In genomic region chr3:128237348-128238099, GRCh38 we compare ENCODE assay signal across 17 cellular contexts.
DNase-seq lines count a peak whose midpoint lies in the region; ATAC-seq and TF ChIP-seq lines count a peak whose summit lies in the region.
"Had no signal": no experiment of that assay in that cellular context is flagged by ENCODE, and none has a peak within 500 bp of the region (broad histone marks: within the 10 kb centered on the region; RNA-seq: fewer than 3 reads in every experiment).

No MANE protein-coding gene starts in this region.

- no peak for ATAC-seq in CD4-positive, alpha-beta T cell (ENCODE audit: poor library complexity)
- ATAC-seq: T-helper 17 cell had no signal

- H3K27me3 Mint-ChIP-seq in CD4-positive, alpha-beta T cell, result no peaks in the 10 kb centered on the region
- H3K27me3 Mint-ChIP-seq in mesothelial cell of epicardium (ENCODE audit: low read depth), result no peaks in the 10 kb centered on the region
- H3K27me3 Mint-ChIP-seq: activated CD4-positive, alpha-beta T cell treated with anti-CD3 and anti-CD28 coated beads, Interleukin-2, amount 10 ng/mL, durations not matched to agents 24 days and 14 days; activated naive CD8-positive, alpha-beta T cell; T-helper 17 cell had no signal

- no peak overlapping the region for H2AFZ ChIP-seq in SK-N-SH (ENCODE audit: low read depth)

- 0 out of 2 replicates have a peak, but pooled peaks cover 9% of the 10 kb centered on the region for H4K20me1 ChIP-seq in SK-N-SH (ENCODE audit: insufficient read depth)

- no peaks in the 10 kb centered on the region for H3K36me3 Mint-ChIP-seq in CD4-positive, alpha-beta T cell (ENCODE audit: low read depth)
- no peaks in the 10 kb centered on the region for H3K36me3 Mint-ChIP-seq in mesothelial cell of epicardium
- H3K36me3 Mint-ChIP-seq: activated naive CD8-positive, alpha-beta T cell had no signal

- H3K4me2 ChIP-seq in SK-N-SH, result peak overlapping the region; percentile 13; the same call in 1 of the 2 replicates

- TF ChIP-seq EP300 in SK-N-SH (IDR thresholded peaks at IDR 0.05; ENCODE audit: borderline replicate concordance in 1 of 2, low read depth in 1 of 2, low read length in 1 of 2), result peak in 1 of 2 experiments; percentile 97; a peak in 2 of 4 replicates

- peak; percentile 30; the same call in 1 of the 2 replicates for TF ChIP-seq RAD21 in SK-N-SH (IDR thresholded peaks at IDR 0.05; ENCODE audit: low read length)

- no peak overlapping the region for H3K4me3 ChIP-seq in SK-N-SH (ENCODE audit: low read depth in 2 of 2, low read length in 1 of 2)
- H3K4me3 ChIP-seq: psoas muscle, SJSA1, suprapubic skin had no signal

- H3K9me2 ChIP-seq in SK-N-SH, result no peaks in the 10 kb centered on the region

- no peak for DNase-seq in CD4-positive, alpha-beta T cell
- peak; percentile 17 for DNase-seq in NCI-H1105 treated with DMSO at 0.1 percent for 48 hours (lab: John Stamatoyannopoulos, UW)
- DNase-seq in SK-N-SH, result peak; percentile 81
- no peak for DNase-seq in mesothelial cell of epicardium (ENCODE audit: low spot score in 2 of 2, unreplicated experiment in 2 of 2)
- no peak for DNase-seq in germinal center (ENCODE audit: low spot score)
- no peak for DNase-seq in HCEC 1CT
- DNase-seq in activated CD4-positive, CD25-positive, alpha-beta regulatory T cell (lab: John Stamatoyannopoulos, UW), result no peak
- DNase-seq: activated CD4-positive, alpha-beta T cell treated with anti-CD3 and anti-CD28 coated beads, Interleukin-2, amount 10 ng/mL, durations not matched to agents 24 days and 14 days; effector CD8-positive, alpha-beta T cell; Karpas-422; left ventricle myocardium superior; OCI-M1; psoas muscle; T-helper 17 cell had no signal

- intact Hi-C loops in CD4-positive, alpha-beta T cell (cut with DNase I, micrococcal nuclease), result no loop called here

- no peaks in the 10 kb centered on the region for H3K9me3 ChIP-seq in CD4-positive, alpha-beta T cell (ENCODE audit: control insufficient read depth, low read length)
- no peaks in the 10 kb centered on the region for H3K9me3 ChIP-seq in SK-N-SH
- H3K9me3 ChIP-seq: psoas muscle, SJSA1, suprapubic skin had no signal

- H3K4me1 Mint-ChIP-seq in CD4-positive, alpha-beta T cell (ENCODE audit: low read depth), result peaks cover 39% of the 10 kb centered on the region
- H3K4me1 Mint-ChIP-seq in mesothelial cell of epicardium, result peaks cover 55% of the 10 kb centered on the region
- H3K4me1 Mint-ChIP-seq: activated CD4-positive, alpha-beta T cell treated with anti-CD3 and anti-CD28 coated beads, Interleukin-2, amount 10 ng/mL, durations not matched to agents 24 days and 14 days had no signal

- POLR2A ChIA-PET in CD4-positive, alpha-beta T cell (lab: Charles Lee), result no interaction called here
- POLR2A ChIA-PET in SK-N-SH (lab: Yijun Ruan, JAX), result interaction anchor here (1.3 to 3.2 kb wide), 7 partner anchors 41 to 178 kb away, joined by 3 to 13 read pairs (median 4); no protein-coding TSS in a partner anchor

- no peak for TF ChIP-seq CTCF in CD4-positive, alpha-beta T cell (IDR thresholded peaks at IDR 0.05)
- TF ChIP-seq CTCF in SK-N-SH (IDR thresholded peaks at IDR 0.05) (no peak), mesothelial cell of epicardium (IDR thresholded peaks at IDR 0.05; ENCODE audit: unreplicated experiment) (no peak)

- H3K79me2 ChIP-seq in SK-N-SH (ENCODE audit: insufficient read depth), result no peaks in the 10 kb centered on the region

- H3K27ac Mint-ChIP-seq in CD4-positive, alpha-beta T cell, result peak overlapping the region; percentile 17
- peak overlapping the region; percentile 48 for H3K27ac Mint-ChIP-seq in mesothelial cell of epicardium
- H3K27ac Mint-ChIP-seq: activated CD4-positive, alpha-beta T cell treated with anti-CD3 and anti-CD28 coated beads, Interleukin-2, amount 10 ng/mL, durations not matched to agents 24 days and 14 days; T-helper 17 cell had no signal

- peaks cover 3% of the 10 kb centered on the region for H3F3A ChIP-seq in SK-N-SH (replicated peaks; ENCODE audit: insufficient read depth)

- H3K4me1 ChIP-seq in SK-N-SH (ENCODE audit: control insufficient read depth in 1 of 2, insufficient read depth in 2 of 2, low read depth in 1 of 2, low read length in 1 of 2), result peaks cover 9 to 77% of the 10 kb centered on the region in 2 experiments; a peak in 3 of 4 replicates
- H3K4me1 ChIP-seq: psoas muscle, SJSA1 had no signal

- no peaks in the 10 kb centered on the region for H3K27me3 ChIP-seq in CD4-positive, alpha-beta T cell (ENCODE audit: control insufficient read depth, insufficient read depth, low read length)
- no peaks in the 10 kb centered on the region for H3K27me3 ChIP-seq in SK-N-SH (ENCODE audit: insufficient read depth)
- H3K27me3 ChIP-seq: SJSA1, suprapubic skin had no signal

- no peak overlapping the region for H3K27ac ChIP-seq in CD4-positive, alpha-beta T cell (ENCODE audit: low read depth, low read length)
- H3K27ac ChIP-seq in SK-N-SH (ENCODE audit: low read depth in 2 of 2, low read length in 1 of 2), result peak overlapping the region in 1 of 2 experiments; percentile 99; a peak in 3 of 4 replicates
- H3K27ac ChIP-seq: psoas muscle, SJSA1, suprapubic skin had no signal

- CTCF ChIA-PET in CD4-positive, alpha-beta T cell (lab: Charles Lee), result no interaction called here
- CTCF ChIA-PET in SK-N-SH (lab: Yijun Ruan, JAX), result interaction anchor here (0.7 to 7.2 kb wide), 19 partner anchors 10 to 168 kb away, joined by 3 to 28 read pairs (median 4); no protein-coding TSS in a partner anchor

- no peak overlapping the region for H3K9ac ChIP-seq in SK-N-SH

- H3K4me3 Mint-ChIP-seq in CD4-positive, alpha-beta T cell, result no peak overlapping the region
- no peak overlapping the region for H3K4me3 Mint-ChIP-seq in mesothelial cell of epicardium
- H3K4me3 Mint-ChIP-seq: activated CD4-positive, alpha-beta T cell treated with anti-CD3 and anti-CD28 coated beads, Interleukin-2, amount 10 ng/mL, durations not matched to agents 24 days and 14 days; activated naive CD8-positive, alpha-beta T cell; T-helper 17 cell had no signal

- no peaks in the 10 kb centered on the region for H3K36me3 ChIP-seq in SK-N-SH (replicated peaks in 1 of 2; ENCODE audit: control insufficient read depth in 1 of 2, insufficient read depth in 2 of 2, low read length in 1 of 2)
- H3K36me3 ChIP-seq: SJSA1, suprapubic skin had no signal

- H3K9me3 Mint-ChIP-seq in CD4-positive, alpha-beta T cell, result no peaks in the 10 kb centered on the region
- H3K9me3 Mint-ChIP-seq in mesothelial cell of epicardium, result no peaks in the 10 kb centered on the region
- H3K9me3 Mint-ChIP-seq: activated CD4-positive, alpha-beta T cell treated with anti-CD3 and anti-CD28 coated beads, Interleukin-2, amount 10 ng/mL, durations not matched to agents 24 days and 14 days had no signal

- WGBS in SK-N-SH (ENCODE audit: low lambda C conversion rate), result 25% methylated on average over 3 of the region's 3 CpGs

TF ChIP-seq in SK-N-SH, 30 proteins besides CTCF, POLR2A, EP300 and RAD21:
- TF ChIP-seq TCF12 (IDR thresholded peaks at IDR 0.05) (peak; percentile 67), YY1 (IDR thresholded peaks at IDR 0.05; ENCODE audit: low read depth) (no peak), GATA2 (CRISPR knock-in tag; IDR thresholded peaks at IDR 0.05) (peak; percentile 97), TEAD4 (IDR thresholded peaks at IDR 0.05; ENCODE audit: borderline replicate concordance, insufficient read depth) (peak; percentile 20; the same call in 1 of the 2 replicates), SMC3 (IDR thresholded peaks at IDR 0.05; ENCODE audit: low read depth, low read length) (no peak), FOXJ3 (CRISPR knock-in tag; IDR thresholded peaks at IDR 0.05) (peak; percentile 88), FOXM1 (IDR thresholded peaks at IDR 0.05; ENCODE audit: low read depth) (no peak), NFIC (IDR thresholded peaks at IDR 0.05; ENCODE audit: borderline replicate concordance) (peak; percentile 54), RFX5 (IDR thresholded peaks at IDR 0.05; ENCODE audit: low read length) (no peak), CHD2 (IDR thresholded peaks at IDR 0.05; ENCODE audit: low read length, partially characterized antibody) (peak; percentile 72), POLR2AphosphoS5 (IDR thresholded peaks at IDR 0.05; ENCODE audit: low read depth, low read length) (peak; percentile 41; the same call in 1 of the 2 replicates), RCOR1 (IDR thresholded peaks at IDR 0.05; ENCODE audit: low read length) (peak; percentile 92)

Comparison
In these comparisons a context has a peak if more than half of its experiments do, and no peak if none do; other contexts are left out.
1. DNase-seq: peak in NCI-H1105 treated with DMSO at 0.1 percent for 48 hours (single experiment) and SK-N-SH (single experiment); none in CD4-positive, alpha-beta T cell (0 of 10), mesothelial cell of epicardium (0 of 2), germinal center (single experiment), HCEC 1CT (single experiment) and activated CD4-positive, CD25-positive, alpha-beta regulatory T cell (0 of 4).